Comparison of ENCODE assay signal across 17 cellular contexts in genomic region chr11:35038211-35038930, GRCh38.
DNase-seq lines count a peak whose midpoint lies in the region; ATAC-seq and TF ChIP-seq lines count a peak whose summit lies in the region.
"Had no signal": no experiment of that assay in that cellular context is flagged by ENCODE, and none has a peak within 500 bp of the region (broad histone marks: within the 10 kb centered on the region; RNA-seq: fewer than 3 reads in every experiment).

No MANE protein-coding gene starts in this region.

- no peak overlapping the region for H3K23ac ChIP-seq in mesenchymal stem cell (ENCODE audit: low read length in 2 of 2)

- no peak overlapping the region for H3K4me3 ChIP-seq in mesenchymal stem cell (ENCODE audit: insufficient read depth in 1 of 2, low read depth in 1 of 2, low read length in 2 of 2)
- H3K4me3 ChIP-seq: right lobe of liver, thoracic aorta had no signal

- no peak overlapping the region for H2BK5ac ChIP-seq in mesenchymal stem cell (ENCODE audit: low read depth, low read length, poor library complexity, severe bottlenecking)

- H3K27me3 ChIP-seq in mesenchymal stem cell (ENCODE audit: control insufficient read depth in 1 of 2, insufficient read depth in 1 of 2, low read length in 2 of 2) = no peaks in the 10 kb centered on the region
- H3K27me3 ChIP-seq: right lobe of liver had no signal

- WGBS in mesenchymal stem cell = 91% methylated on average over 2 of the region's 5 CpGs

- no peak overlapping the region for H4K8ac ChIP-seq in mesenchymal stem cell (ENCODE audit: low read length)

- H3K27ac Mint-ChIP-seq in T-cell = peak overlapping the region; percentile 8 to 14
- H3K27ac Mint-ChIP-seq in mesothelial cell of epicardium = no peak overlapping the region
- H3K27ac Mint-ChIP-seq: activated naive CD8-positive, alpha-beta T cell treated with anti-CD3 and anti-CD28 coated beads, Interleukin-2, amount 10 ng/mL, durations not matched to agents 7 days and 5 days had no signal

- H3K4me2 ChIP-seq in mesenchymal stem cell (ENCODE audit: low read length, poor library complexity, severe bottlenecking) = no peak overlapping the region

- H2BK120ac ChIP-seq in mesenchymal stem cell (ENCODE audit: low read depth, low read length) = no peak overlapping the region

- H4K91ac ChIP-seq in mesenchymal stem cell (ENCODE audit: low read length) = peak overlapping the region; percentile 65

- H2AK5ac ChIP-seq in mesenchymal stem cell (ENCODE audit: low read length, severe bottlenecking) = no peak overlapping the region

- H3K27ac ChIP-seq in mesenchymal stem cell (ENCODE audit: low read length, poor library complexity, severe bottlenecking) = no peak overlapping the region
- H3K27ac ChIP-seq: right lobe of liver, thoracic aorta had no signal

- CTCF ChIA-PET in T-cell (lab: Charles Lee) = no interaction called here

- H3K9me3 Mint-ChIP-seq in T-cell (no peaks in the 10 kb centered on the region), mesothelial cell of epicardium (no peaks in the 10 kb centered on the region)

- peak; percentile 14 for DNase-seq in activated naive CD4-positive, alpha-beta T cell treated with anti-CD3 and anti-CD28 coated beads, Interleukin-2, amount 50 U/mL, for 16 hours
- DNase-seq in activated naive CD4-positive, alpha-beta T cell (lab: John Stamatoyannopoulos, UW) = no peak
- DNase-seq in T-cell = no peak
- DNase-seq in mesenchymal stem cell = no peak
- DNase-seq in mesothelial cell of epicardium (ENCODE audit: low spot score in 2 of 2, unreplicated experiment in 2 of 2) = no peak
- no peak for DNase-seq in left cardiac atrium
- DNase-seq: activated CD8-positive, alpha-beta memory T cell treated with anti-CD3 and anti-CD28 coated beads, Interleukin-2, amount 50 U/mL, for 4 hours; activated naive CD8-positive, alpha-beta T cell treated with anti-CD3 and anti-CD28 coated beads, Interleukin-2, amount 10 ng/mL, durations not matched to agents 7 days and 5 days; hypothalamus; MM.1S; NCI-H2107; NCI-H748 treated with DMSO at 0.1 percent for 48 hours; occipital lobe; right lobe of liver had no signal

- TF ChIP-seq CTCF in GM12872 (IDR thresholded peaks at IDR 0.05; ENCODE audit: insufficient read depth, low read depth, low read length) = 0 out of 3 replicates have a peak, but pooled peaks have one; percentile 12
- TF ChIP-seq CTCF in mesothelial cell of epicardium (IDR thresholded peaks at IDR 0.05; ENCODE audit: unreplicated experiment) = no peak

- H3K18ac ChIP-seq in mesenchymal stem cell (ENCODE audit: low read depth in 1 of 2, low read length in 2 of 2) = peak overlapping the region in 1 of 2 experiments; percentile 48

- ATAC-seq in T-cell (replicated peaks in 1 of 4) (no peak), left cardiac atrium (no peak), GM19463 (IDR thresholded peaks at IDR 0.05; ENCODE audit: unreplicated experiment) (no peak)
- ATAC-seq: right lobe of liver had no signal

- no peaks in the 10 kb centered on the region for H3K36me3 ChIP-seq in mesenchymal stem cell (ENCODE audit: control insufficient read depth in 1 of 2, insufficient read depth in 2 of 2, low read depth in 1 of 2, low read length in 2 of 2)
- H3K36me3 ChIP-seq: right lobe of liver, thoracic aorta had no signal

- peaks cover 45 to 76% (median 64%) of the 10 kb centered on the region in 3 donors for H3K4me1 Mint-ChIP-seq in T-cell
- H3K4me1 Mint-ChIP-seq in mesothelial cell of epicardium = no peaks in the 10 kb centered on the region

- no peaks in the 10 kb centered on the region for H3K9me3 ChIP-seq in mesenchymal stem cell (ENCODE audit: control insufficient read depth, low read length)
- H3K9me3 ChIP-seq: right lobe of liver, thoracic aorta had no signal

- no peaks in the 10 kb centered on the region for H3K79me1 ChIP-seq in mesenchymal stem cell (replicated peaks; ENCODE audit: low read length, poor library complexity, severe bottlenecking)

- H3K27me3 Mint-ChIP-seq in T-cell = no peaks in the 10 kb centered on the region
- peaks cover 16% of the 10 kb centered on the region for H3K27me3 Mint-ChIP-seq in mesothelial cell of epicardium (ENCODE audit: low read depth)

- H3K4ac ChIP-seq in mesenchymal stem cell (ENCODE audit: low read depth in 1 of 2, low read length in 2 of 2) = no peak overlapping the region

- POLR2A ChIA-PET in T-cell (lab: Charles Lee) = interaction anchor here (0.6 to 1.0 kb wide), 2 partner anchors 24 to 25 kb away, joined by 3 to 4 read pairs; no protein-coding TSS in a partner anchor

- peak overlapping the region; percentile 75 to 84 for H2BK12ac ChIP-seq in mesenchymal stem cell (ENCODE audit: low read length in 2 of 2)

- H3K4me1 ChIP-seq in mesenchymal stem cell (ENCODE audit: control insufficient read depth, insufficient read depth, low read depth, low read length) = no peaks in the 10 kb centered on the region
- H3K4me1 ChIP-seq: right lobe of liver had no signal

- H3K9ac ChIP-seq in mesenchymal stem cell (ENCODE audit: low read length) = no peak overlapping the region

- no peak overlapping the region for H3K14ac ChIP-seq in mesenchymal stem cell (ENCODE audit: low read length in 2 of 2)

- no peak overlapping the region for H2AFZ ChIP-seq in mesenchymal stem cell (ENCODE audit: low read depth, low read length)

- no peaks in the 10 kb centered on the region for H3K36me3 Mint-ChIP-seq in T-cell
- H3K36me3 Mint-ChIP-seq in mesothelial cell of epicardium = no peaks in the 10 kb centered on the region

- no peak overlapping the region for H2BK15ac ChIP-seq in mesenchymal stem cell (ENCODE audit: low read depth, poor library complexity, severe bottlenecking)

- intact Hi-C loops in left cardiac atrium (cut with DNase I) = no loop called here

- H3K4me3 Mint-ChIP-seq in T-cell (no peak overlapping the region), mesothelial cell of epicardium (no peak overlapping the region)
- H3K4me3 Mint-ChIP-seq: activated naive CD8-positive, alpha-beta T cell treated with anti-CD3 and anti-CD28 coated beads, Interleukin-2, amount 10 ng/mL, durations not matched to agents 7 days and 5 days had no signal
